In the genomic region with DNA sequence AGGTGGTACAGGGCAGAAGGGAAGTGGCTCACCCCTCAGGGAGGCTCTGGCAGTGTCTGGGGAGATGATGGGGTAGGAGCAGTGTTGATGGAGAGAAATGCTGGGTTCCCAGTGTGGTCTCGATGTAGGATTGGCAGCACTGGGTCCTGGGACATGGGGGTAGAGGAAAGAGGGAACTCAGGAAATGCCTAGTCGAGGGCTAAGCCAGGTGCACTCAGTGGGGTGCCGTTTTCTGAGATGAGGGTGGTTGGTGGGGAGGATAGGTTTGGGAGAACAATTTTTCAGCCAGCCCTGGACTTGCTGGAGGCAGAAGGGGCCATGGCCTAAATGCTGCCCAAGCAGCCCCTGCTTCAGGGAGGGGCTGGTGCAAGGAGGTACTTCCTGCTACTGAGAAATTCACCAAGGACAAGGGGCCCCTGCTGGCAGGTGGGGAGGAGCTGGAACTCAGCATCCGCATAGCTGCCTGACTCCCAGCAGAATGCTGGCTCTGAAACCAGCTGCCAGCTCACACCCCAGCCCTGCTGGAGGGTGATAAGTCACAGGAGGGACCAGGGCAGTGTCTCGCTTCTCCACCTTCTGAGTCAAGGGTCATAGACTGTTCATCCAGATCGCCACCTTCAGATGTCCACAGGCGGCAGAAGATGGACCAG, we compare ENCODE assay signal across 18 cellular contexts.
DNase-seq lines count a peak whose midpoint lies in the region; ATAC-seq lines count a peak whose summit lies in the region.
"Had no signal": no experiment of that assay in that cellular context is flagged by ENCODE, and none has a peak within 500 bp of the region (broad histone marks: within the 10 kb centered on the region; RNA-seq: fewer than 3 reads in every experiment).

No MANE protein-coding gene starts in this region.

- DNase-seq in NCI-H345 (lab: John Stamatoyannopoulos, UW) (peak; percentile 1), NCI-H345 treated with DMSO at 0.1 percent for 48 hours (lab: John Stamatoyannopoulos, UW; ENCODE audit: unreplicated experiment) (no peak), HUDEP-2 (lab: John Stamatoyannopoulos, UW; ENCODE audit: unreplicated experiment in 76 of 76) (peak in 70 of 76 experiments; percentile 12 to 85 (median 62)), iPS-NIHi7 (ENCODE audit: extremely low spot score) (peak; percentile 77)
- DNase-seq: activated effector memory CD4-positive, alpha-beta T cell treated with anti-CD3 and anti-CD28 coated beads, Interleukin-2, amount 50 U/mL, for 16 hours; CD8-positive, alpha-beta memory T cell; colonic mucosa; GDM1; Karpas-422; midbrain; NCI-H1105 treated with DMSO at 0.1 percent for 48 hours; NCI-H510A; nucleus accumbens; OCI-M1; stimulated activated CD4-positive, alpha-beta T cell treated with anti-CD3 and anti-CD28 coated beads, Interleukin-4, amount 100 ng/mL, for 1 hour; tibial artery had no signal

- ATAC-seq in GM18861 (IDR thresholded peaks at IDR 0.05; ENCODE audit: unreplicated experiment) (no peak), GM19452 (IDR thresholded peaks at IDR 0.05; ENCODE audit: unreplicated experiment) (no peak)
